ENCODE assay signal across 8 cellular contexts in genomic region chr5:150777685-150778084, GRCh38. TPM values are rescaled to one million over a fixed set of nuclear protein-coding genes. Genes with fewer than 3 reads are reported as not detected.
A peak's percentile ranks its signal among the peaks of the same experiment; 100 is the strongest.
DNase-seq lines count a peak whose midpoint lies in the region; ATAC-seq, FAIRE-seq and TF ChIP-seq lines count a peak whose summit lies in the region.

No MANE protein-coding gene starts in this region.

- BruUV-seq in mammary epithelial cell (replicated peaks; lab: Mats Ljungman, UMichigan) = no TSS peak

- H3K27me3 ChIP-seq in mammary epithelial cell (ENCODE audit: insufficient read depth, low read length) = no peaks in the 10 kb centered on the region
- H3K27me3 ChIP-seq in naive thymus-derived CD4-positive, alpha-beta T cell (ENCODE audit: control insufficient read depth in 2 of 2, insufficient read depth in 2 of 2, low read length in 2 of 2) = no peaks in the 10 kb centered on the region

- H3K4me1 ChIP-seq in mammary epithelial cell (ENCODE audit: insufficient read depth, low read length) = peaks cover 51% of the 10 kb centered on the region
- peaks cover 7 to 32% of the 10 kb centered on the region in 2 donors for H3K4me1 ChIP-seq in naive thymus-derived CD4-positive, alpha-beta T cell (ENCODE audit: control insufficient read depth in 2 of 2, insufficient read depth in 2 of 2, low read length in 2 of 2)

- no peaks in the 10 kb centered on the region for H3K36me3 ChIP-seq in mammary epithelial cell (ENCODE audit: insufficient read depth, low read length)
- H3K36me3 ChIP-seq in naive thymus-derived CD4-positive, alpha-beta T cell (ENCODE audit: control insufficient read depth in 2 of 3, insufficient read depth in 3 of 3, low read length in 3 of 3) = no peaks in the 10 kb centered on the region

- peaks cover 25 to 52% (median 46%) of the 10 kb centered on the region in 7 donors for H3K4me1 Mint-ChIP-seq in naive thymus-derived CD4-positive, alpha-beta T cell

- peak overlapping the region; percentile 94 for H2AFZ ChIP-seq in mammary epithelial cell (ENCODE audit: low read depth, low read length)

- H3K9ac ChIP-seq in mammary epithelial cell (ENCODE audit: insufficient read depth, low read length) = no peak overlapping the region

- peak overlapping the region; percentile 91 for H3K4me3 ChIP-seq in AG04449 (ENCODE audit: low read depth, low read length)
- peak overlapping the region in 1 of 3 experiments; percentile 81 for H3K4me3 ChIP-seq in mammary epithelial cell (replicated peaks in 1 of 3; ENCODE audit: insufficient read depth in 1 of 3, low read depth in 2 of 3, low read length in 3 of 3)
- peak overlapping the region; percentile 80 for H3K4me3 ChIP-seq in naive thymus-derived CD4-positive, alpha-beta T cell (ENCODE audit: low read length)

- no peak for FAIRE-seq in urothelium cell line (lab: Jason Lieb, UNC)

- 69% methylated on average over 3 of the region's 3 CpGs for WGBS in mammary epithelial cell (ENCODE audit: low coverage, missing lambda C conversion rate)

- H3K36me3 Mint-ChIP-seq in naive thymus-derived CD4-positive, alpha-beta T cell = peaks cover 0 to 7% (median 0%) of the 10 kb centered on the region in 5 donors

- peaks cover 0 to 5% (median 0%) of the 10 kb centered on the region in 5 donors for H3K27me3 Mint-ChIP-seq in naive thymus-derived CD4-positive, alpha-beta T cell

- H3K9me3 ChIP-seq in mammary epithelial cell (replicated peaks; ENCODE audit: insufficient read depth, low read length) = no peaks in the 10 kb centered on the region
- H3K9me3 ChIP-seq in naive thymus-derived CD4-positive, alpha-beta T cell (ENCODE audit: control insufficient read depth in 2 of 3, low read length in 3 of 3) = no peaks in the 10 kb centered on the region

- H3K27ac Mint-ChIP-seq in naive thymus-derived CD4-positive, alpha-beta T cell = peak overlapping the region; percentile 71 to 95 (median 87)

- dilution Hi-C loops in mammary epithelial cell (cut with HindIII; ENCODE audit: low sequenced_read_pairs) = no loop called here

- CTCF ChIA-PET in AG04449 (lab: Yijun Ruan, JAX) (interaction anchor here (0.7 to 3.8 kb wide), 9 partner anchors 9 to 319 kb away, joined by 3 to 23 read pairs (median 4); partner anchors contain the start of gene RBM22), mammary epithelial cell (lab: Charles Lee; ENCODE audit: low non-redundant PET) (interaction anchor here (1.0 kb wide), 1 partner anchor 23 kb away, joined by 3 read pairs; no protein-coding TSS in a partner anchor)
- CTCF ChIA-PET in naive thymus-derived CD4-positive, alpha-beta T cell (lab: Charles Lee) = interaction anchor here (0.6 to 4.1 kb wide), 8 partner anchors 9 to 218 kb away, joined by 3 to 30 read pairs (median 12); partner anchors contain the start of genes DCTN4, IRGM and RBM22

- peaks cover 50% of the 10 kb centered on the region for H3K79me2 ChIP-seq in mammary epithelial cell (ENCODE audit: insufficient read depth, low read length)

- DNase-seq in AG04449 (ENCODE audit: low read depth, low spot score) = no peak
- peak; percentile 63 for DNase-seq in LHCN-M2 (ENCODE audit: low read depth)
- no peak for DNase-seq in mammary epithelial cell
- no peak for DNase-seq in naive thymus-derived CD4-positive, alpha-beta T cell
- DNase-seq in urothelium cell line (ENCODE audit: low spot score) = no peak
- no peak for DNase-seq in SW480 (ENCODE audit: low spot score)
- DNase-seq in HuH-7 (ENCODE audit: low spot score) = no peak
- DNase-seq in anterior cingulate cortex (lab: John Stamatoyannopoulos, UW) = no peak

- H4K20me1 ChIP-seq in mammary epithelial cell (ENCODE audit: insufficient read depth, low read length) = no peaks in the 10 kb centered on the region

- H3K27ac ChIP-seq in mammary epithelial cell (ENCODE audit: insufficient read depth, low read depth, low read length) = no peak overlapping the region
- H3K27ac ChIP-seq in naive thymus-derived CD4-positive, alpha-beta T cell (ENCODE audit: low read depth, low read length) = no peak overlapping the region

- in situ Hi-C loops in mammary epithelial cell (cut with MboI; ENCODE audit: low sequenced_read_pairs in 2 of 2) = no loop called here

- H3K4me2 ChIP-seq in mammary epithelial cell (ENCODE audit: insufficient read depth, low read depth, low read length) = peak overlapping the region; percentile 89

- peaks cover 0 to 3% (median 0%) of the 10 kb centered on the region in 11 donors for H3K9me3 Mint-ChIP-seq in naive thymus-derived CD4-positive, alpha-beta T cell

- POLR2A ChIA-PET in AG04449 (lab: Yijun Ruan, JAX) = interaction anchor here (0.8 to 1.8 kb wide), 3 partner anchors 20 to 77 kb away, joined by 3 to 7 read pairs (median 5); partner anchors contain the start of genes DCTN4 and RBM22
- POLR2A ChIA-PET in naive thymus-derived CD4-positive, alpha-beta T cell (lab: Charles Lee) = interaction anchor here (1.4 to 3.6 kb wide), 7 partner anchors 14 to 216 kb away, joined by 3 to 25 read pairs (median 6); partner anchors contain the start of genes DCTN4 and RBM22

- peak overlapping the region; percentile 95 to 100 (median 98) for H3K4me3 Mint-ChIP-seq in naive thymus-derived CD4-positive, alpha-beta T cell

- intact Hi-C loops in mammary epithelial cell (cut with micrococcal nuclease) = loop anchor here (2.0 kb wide), 1 partner anchor 15 kb away; no protein-coding TSS in a partner anchor
- intact Hi-C loops in naive thymus-derived CD4-positive, alpha-beta T cell (cut with micrococcal nuclease) = loop anchor here (1.0 to 2.0 kb wide), 3 partner anchors 24 to 329 kb away; partner anchors contain the start of gene RPS14 (in 1 of the 2)

- TF ChIP-seq CTCF in AG04449 (IDR thresholded peaks at IDR 0.05; ENCODE audit: insufficient read depth, low read length, missing control alignments) (no peak), mammary epithelial cell (conservative IDR thresholded peaks at IDR 0.05 in 1 of 2, IDR thresholded peaks at IDR 0.05 in 1 of 2; ENCODE audit: extremely low read depth in 1 of 2, insufficient read depth in 1 of 2, low read depth in 1 of 2, low read length in 2 of 2) (no peak)

- no peak for ATAC-seq in naive thymus-derived CD4-positive, alpha-beta T cell

RNA-seq across cellular contexts. Expression of gene SMIM3, which starts 0.9 kb away (rescaled TPM):
- total RNA-seq in LHCN-M2 (2014; rRNA removed) = 234 and 236 TPM in 2 replicates
- polyA plus RNA-seq in LHCN-M2 (2012) = 78.6 TPM
- total RNA-seq in mammary epithelial cell = 10 to 100 TPM; 17.5 to 24.3 TPM
- 62.5 TPM for polyA plus RNA-seq in mammary epithelial cell
- polyA minus RNA-seq in mammary epithelial cell = 34.1 TPM
- 10 to 100 TPM in 1 of 5 experiments, 1 to 10 TPM in 4; 5.2 to 17.9 (median 7.9) TPM for total RNA-seq in naive thymus-derived CD4-positive, alpha-beta T cell
- polyA plus RNA-seq in naive thymus-derived CD4-positive, alpha-beta T cell = 10 to 100 TPM; 11.3 to 16.6 TPM

RNA-seq across cellular contexts. Expression of gene DCTN4, which starts 18.9 kb away (rescaled TPM):
- total RNA-seq in LHCN-M2 (2014; rRNA removed) (92.2 and 103 TPM in 2 replicates), mammary epithelial cell (10 to 100 TPM; 64.7 to 70.9 TPM)
- 27.9 TPM for polyA plus RNA-seq in LHCN-M2 (2012)
- polyA plus RNA-seq in mammary epithelial cell = 41.8 TPM
- 99.4 TPM for polyA minus RNA-seq in mammary epithelial cell
- 10 to 100 TPM; 42.4 to 88.2 (median 46.9) TPM for total RNA-seq in naive thymus-derived CD4-positive, alpha-beta T cell
- 10 to 100 TPM in 1 of 2 donors, 1 to 10 TPM in 1; 9.5 to 10.5 TPM for polyA plus RNA-seq in naive thymus-derived CD4-positive, alpha-beta T cell
